1 cellular context compared by ENCODE assay signal in the genomic region with DNA sequence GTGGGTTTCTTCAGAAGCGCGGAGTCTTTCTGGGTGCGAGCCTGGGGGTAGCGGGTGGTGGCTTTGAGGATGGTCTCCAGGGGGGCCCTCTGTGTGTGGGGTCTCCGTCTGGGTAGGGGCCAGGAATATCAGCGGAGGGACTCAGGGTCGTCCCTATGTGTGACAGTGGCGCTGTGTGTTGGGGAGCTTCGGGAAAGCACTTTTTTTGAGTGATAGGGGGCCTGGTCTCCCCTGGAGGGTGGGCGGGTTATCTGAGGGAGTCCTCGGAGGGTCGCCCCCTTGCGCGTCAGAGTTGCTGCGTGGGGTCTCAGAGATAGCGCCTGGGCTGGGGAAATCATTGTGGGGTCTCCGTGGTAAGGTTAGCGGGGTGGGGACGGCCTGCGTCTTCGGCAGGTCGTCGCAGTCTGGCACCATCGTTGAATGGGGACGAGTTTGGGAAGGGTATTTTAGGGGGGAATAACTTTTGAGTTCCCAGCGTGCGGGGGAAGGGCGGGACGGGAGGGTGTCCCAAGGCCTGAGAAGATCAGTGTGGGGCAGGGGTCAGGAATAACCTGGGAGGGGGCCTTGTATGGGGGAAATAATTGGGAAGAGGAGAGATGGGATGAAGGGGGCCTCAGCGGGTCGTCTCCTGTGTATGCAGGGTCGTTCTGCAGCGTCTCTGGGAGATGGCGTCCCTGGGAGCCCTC.
TF ChIP-seq lines count a peak whose summit lies in the region.

No MANE protein-coding gene starts in this region.

TF ChIP-seq in HEK293, 187 proteins besides CTCF, POLR2A, EP300 and RAD21 (continued from another document):
- TF ChIP-seq, protein P1, sequence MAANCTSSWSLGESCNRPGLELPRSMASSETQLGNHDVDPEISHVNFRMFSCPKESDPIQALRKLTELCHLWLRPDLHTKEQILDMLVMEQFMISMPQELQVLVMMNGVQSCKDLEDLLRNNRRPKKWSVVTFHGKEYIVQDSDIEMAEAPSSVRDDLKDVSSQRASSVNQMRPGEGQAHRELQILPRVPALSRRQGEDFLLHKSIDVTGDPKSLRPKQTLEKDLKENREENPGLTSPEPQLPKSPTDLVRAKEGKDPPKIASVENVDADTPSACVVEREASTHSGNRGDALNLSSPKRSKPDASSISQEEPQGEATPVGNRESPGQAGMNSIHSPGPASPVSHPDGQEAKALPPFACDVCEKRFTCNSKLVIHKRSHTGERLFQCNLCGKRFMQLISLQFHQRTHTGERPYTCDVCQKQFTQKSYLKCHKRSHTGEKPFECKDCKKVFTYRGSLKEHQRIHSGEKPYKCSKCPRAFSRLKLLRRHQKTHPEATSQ (tag by site-specific recombination; IDR thresholded peaks at IDR 0.05), result no peak
- no peak for TF ChIP-seq ZNF521 (tag by site-specific recombination; IDR thresholded peaks at IDR 0.05)
- peak; percentile 51 for TF ChIP-seq WT1 (tag by site-specific recombination; IDR thresholded peaks at IDR 0.05)
- TF ChIP-seq ZNF398 (tag by site-specific recombination; IDR thresholded peaks at IDR 0.05), result no peak
TF ChIP-seq in HEK293: peak in this region for 28.
